Comparison of ENCODE assay signal across 8 cellular contexts in the genomic region with DNA sequence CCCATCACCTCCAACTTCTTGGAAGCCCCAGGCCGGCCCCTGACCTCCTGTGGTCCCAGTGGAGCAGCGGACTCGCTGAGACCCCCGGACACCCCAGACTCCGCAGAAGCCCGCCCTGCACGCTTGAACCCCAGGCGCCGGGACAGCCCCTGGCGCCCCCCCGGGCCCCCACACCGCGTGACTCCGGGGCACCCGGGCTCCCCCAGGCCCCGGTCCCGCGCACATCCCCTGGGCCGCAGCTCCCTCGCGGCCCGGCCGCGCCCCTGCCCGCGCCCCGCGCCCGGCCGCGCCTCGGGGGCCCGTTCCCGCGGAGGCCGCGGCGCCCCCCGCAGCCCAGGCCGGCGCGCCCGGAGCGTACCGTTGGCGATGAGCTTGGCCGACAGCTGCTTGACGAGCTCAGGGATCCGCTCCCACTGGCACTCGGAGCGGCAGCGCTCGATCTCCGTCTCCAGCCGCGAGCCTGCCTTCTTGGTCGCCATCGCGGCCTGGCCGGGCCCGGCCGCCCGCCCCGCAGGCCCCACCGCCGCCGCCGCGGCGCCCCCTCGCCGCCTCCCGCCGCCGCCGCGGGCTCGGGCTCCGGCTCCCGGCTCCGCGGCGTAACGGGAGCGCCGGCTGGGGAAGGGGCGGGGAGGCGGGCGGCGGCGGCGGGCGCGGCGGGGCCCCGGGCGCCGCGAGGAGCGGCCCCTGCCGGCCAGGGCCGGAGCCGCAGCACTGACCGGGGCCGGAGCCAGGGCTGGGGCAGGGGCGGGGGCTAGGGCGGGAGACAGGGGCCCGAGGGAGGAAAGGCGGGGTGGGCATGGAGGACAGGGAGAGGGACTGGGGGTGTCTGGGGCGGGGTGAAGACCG. TPM values are rescaled to one million over a fixed set of nuclear protein-coding genes. Genes with fewer than 3 reads are reported as not detected.
A peak's percentile ranks its signal among the peaks of the same experiment; 100 is the strongest.
DNase-seq lines count a peak whose midpoint lies in the region; ATAC-seq, FAIRE-seq and TF ChIP-seq lines count a peak whose summit lies in the region.

A gene with protein sequence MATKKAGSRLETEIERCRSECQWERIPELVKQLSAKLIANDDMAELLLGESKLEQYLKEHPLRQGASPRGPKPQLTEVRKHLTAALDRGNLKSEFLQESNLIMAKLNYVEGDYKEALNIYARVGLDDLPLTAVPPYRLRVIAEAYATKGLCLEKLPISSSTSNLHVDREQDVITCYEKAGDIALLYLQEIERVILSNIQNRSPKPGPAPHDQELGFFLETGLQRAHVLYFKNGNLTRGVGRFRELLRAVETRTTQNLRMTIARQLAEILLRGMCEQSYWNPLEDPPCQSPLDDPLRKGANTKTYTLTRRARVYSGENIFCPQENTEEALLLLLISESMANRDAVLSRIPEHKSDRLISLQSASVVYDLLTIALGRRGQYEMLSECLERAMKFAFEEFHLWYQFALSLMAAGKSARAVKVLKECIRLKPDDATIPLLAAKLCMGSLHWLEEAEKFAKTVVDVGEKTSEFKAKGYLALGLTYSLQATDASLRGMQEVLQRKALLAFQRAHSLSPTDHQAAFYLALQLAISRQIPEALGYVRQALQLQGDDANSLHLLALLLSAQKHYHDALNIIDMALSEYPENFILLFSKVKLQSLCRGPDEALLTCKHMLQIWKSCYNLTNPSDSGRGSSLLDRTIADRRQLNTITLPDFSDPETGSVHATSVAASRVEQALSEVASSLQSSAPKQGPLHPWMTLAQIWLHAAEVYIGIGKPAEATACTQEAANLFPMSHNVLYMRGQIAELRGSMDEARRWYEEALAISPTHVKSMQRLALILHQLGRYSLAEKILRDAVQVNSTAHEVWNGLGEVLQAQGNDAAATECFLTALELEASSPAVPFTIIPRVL (minus strand): TSS at position 614 of the 846 bp plus-strand sequence. CDS start 135 bp downstream, at position 479.

- H3K27ac ChIP-seq in dorsolateral prefrontal cortex = peak within 1 kb of the TSS in 27 of 59 donors; percentile 9 to 84 (median 40)
- no peak within 1 kb of the TSS for H3K27ac ChIP-seq in lower lobe of right lung
- no peak within 1 kb of the TSS for H3K27ac ChIP-seq in Karpas-422 (ENCODE audit: low read length)

- intact Hi-C loops in dorsolateral prefrontal cortex (cut with DNase I) = loop anchor here (2.0 to 5.0 kb wide), 2 partner anchors 59 kb away; no protein-coding TSS in a partner anchor
- intact Hi-C loops in lower lobe of right lung (cut with DNase I) = no loop called here

- DNase-seq in AG08396 (ENCODE audit: low spot score) (peak; percentile 94), GM18507 (ENCODE audit: extremely low spot score, insufficient read length, low read depth) (peak; percentile 56), T-helper 9 cell (peak; percentile 21), dorsolateral prefrontal cortex (peak in 2 of 10 donors; percentile 36 to 49), lower lobe of right lung (peak; percentile 65), Karpas-422 (no peak)
- peak in 1 of 2 donors; percentile 36 for DNase-seq in stimulated activated naive CD8-positive, alpha-beta T cell treated with anti-CD3 and anti-CD28 coated beads, Interleukin-15, amount 100 ng/mL, for 72 hours

- H3K27me3 ChIP-seq in dorsolateral prefrontal cortex (no peaks in the 10 kb centered on the region), lower lobe of right lung (ENCODE audit: low read depth) (no peaks in the 10 kb centered on the region), Karpas-422 (ENCODE audit: low read length) (no peaks in the 10 kb centered on the region; the same call in 1 of the 2 replicates)

- no peaks in the 10 kb centered on the region for H3K9me2 ChIP-seq in Karpas-422 (replicated peaks; ENCODE audit: insufficient read depth, low read length)

- H3K27ac Mint-ChIP-seq in stimulated activated naive CD8-positive, alpha-beta T cell treated with anti-CD3 and anti-CD28 coated beads, Interleukin-15, amount 100 ng/mL, for 72 hours = peak within 1 kb of the TSS in 1 of 2 donors; percentile 75

- H3K9me3 ChIP-seq in lower lobe of right lung = no peaks in the 10 kb centered on the region
- no peaks in the 10 kb centered on the region for H3K9me3 ChIP-seq in Karpas-422 (ENCODE audit: low read length)

- no peaks in the 10 kb centered on the region for H3K36me3 ChIP-seq in lower lobe of right lung
- H3K36me3 ChIP-seq in Karpas-422 (ENCODE audit: insufficient read depth, low read length) = no peaks in the 10 kb centered on the region

- H3K4me3 ChIP-seq in dorsolateral prefrontal cortex = peak within 1 kb of the TSS; percentile 29 to 90 (median 78)
- peak within 1 kb of the TSS; percentile 60 for H3K4me3 ChIP-seq in lower lobe of right lung
- no peak within 1 kb of the TSS for H3K4me3 ChIP-seq in Karpas-422 (ENCODE audit: low read length)

- H3K9ac ChIP-seq in Karpas-422 (ENCODE audit: low read length) = no peak within 1 kb of the TSS

- H3K79me2 ChIP-seq in Karpas-422 (ENCODE audit: low read length) = no peaks in the 10 kb centered on the region

- H4K20me1 ChIP-seq in Karpas-422 (ENCODE audit: insufficient read depth, low read depth, low read length) = no peaks in the 10 kb centered on the region

- FAIRE-seq in GM18507 (lab: Jason Lieb, UNC) = no peak

- H3K4me1 ChIP-seq in lower lobe of right lung = peaks cover 14% of the 10 kb centered on the region
- H3K4me1 ChIP-seq in Karpas-422 (ENCODE audit: low read length) = peaks cover 9% of the 10 kb centered on the region

- no peak within 1 kb of the TSS for H3K4me2 ChIP-seq in Karpas-422 (ENCODE audit: low read depth, low read length, poor library complexity, severe bottlenecking)

- no peaks in the 10 kb centered on the region for H3K9me3 Mint-ChIP-seq in stimulated activated naive CD8-positive, alpha-beta T cell treated with anti-CD3 and anti-CD28 coated beads, Interleukin-15, amount 100 ng/mL, for 72 hours

- peaks cover 39% of the 10 kb centered on the region for H3K27me3 Mint-ChIP-seq in stimulated activated naive CD8-positive, alpha-beta T cell treated with anti-CD3 and anti-CD28 coated beads, Interleukin-15, amount 100 ng/mL, for 72 hours

- peaks cover 13% of the 10 kb centered on the region for H3K4me1 Mint-ChIP-seq in stimulated activated naive CD8-positive, alpha-beta T cell treated with anti-CD3 and anti-CD28 coated beads, Interleukin-15, amount 100 ng/mL, for 72 hours

- H3K4me3 Mint-ChIP-seq in stimulated activated naive CD8-positive, alpha-beta T cell treated with anti-CD3 and anti-CD28 coated beads, Interleukin-15, amount 100 ng/mL, for 72 hours = peak within 1 kb of the TSS; percentile 63 to 71

- H2AFZ ChIP-seq in Karpas-422 (ENCODE audit: low read length) = no peak within 1 kb of the TSS

- ATAC-seq in HG03442 (IDR thresholded peaks at IDR 0.05; ENCODE audit: unreplicated experiment) = peak; percentile 51
- peak; percentile 86 to 88 for ATAC-seq in lower lobe of right lung
- peak; percentile 62 for ATAC-seq in stimulated activated naive CD8-positive, alpha-beta T cell treated with anti-CD3 and anti-CD28 coated beads, Interleukin-15, amount 100 ng/mL, for 72 hours

- peak in 16 of 56 donors; percentile 5 to 47 (median 14) for TF ChIP-seq CTCF in dorsolateral prefrontal cortex (IDR thresholded peaks at IDR 0.05 in 54 of 56, conservative IDR thresholded peaks at IDR 0.05 in 2 of 56; ENCODE audit: low read depth in 1 of 56, partially characterized antibody in 56 of 56)
- no peak for TF ChIP-seq CTCF in lower lobe of right lung (IDR thresholded peaks at IDR 0.05)

RNA-seq across cellular contexts. Expression of the gene that starts here (rescaled TPM):
- 100 to 1,000 TPM in 119 of 120 experiments, 10 to 100 TPM in 1; 90.4 to 281 (median 204) TPM for total RNA-seq in dorsolateral prefrontal cortex
- 54.1 TPM for total RNA-seq in lower lobe of right lung
- total RNA-seq in Karpas-422 (2014; rRNA removed; shearing (Covaris generic); ENCODE audit: low replicate concordance) = under 0.01 TPM in 1 of 2 replicates, not detected in the other

Comparison
In these comparisons a context has a peak if more than half of its experiments do, and no peak if none do; other contexts are left out.
1. RNA of the gene that starts here (total RNA-seq): 90.4 to 281 TPM in dorsolateral prefrontal cortex and 54.1 TPM in lower lobe of right lung (single experiment); under 0.01 TPM in Karpas-422; every median in the first group is over 10 times any median in the second.
2. Peak in every context shown above with its lines, with median percentiles within 50 percentile points of each other: ATAC-seq.